In the genomic region with DNA sequence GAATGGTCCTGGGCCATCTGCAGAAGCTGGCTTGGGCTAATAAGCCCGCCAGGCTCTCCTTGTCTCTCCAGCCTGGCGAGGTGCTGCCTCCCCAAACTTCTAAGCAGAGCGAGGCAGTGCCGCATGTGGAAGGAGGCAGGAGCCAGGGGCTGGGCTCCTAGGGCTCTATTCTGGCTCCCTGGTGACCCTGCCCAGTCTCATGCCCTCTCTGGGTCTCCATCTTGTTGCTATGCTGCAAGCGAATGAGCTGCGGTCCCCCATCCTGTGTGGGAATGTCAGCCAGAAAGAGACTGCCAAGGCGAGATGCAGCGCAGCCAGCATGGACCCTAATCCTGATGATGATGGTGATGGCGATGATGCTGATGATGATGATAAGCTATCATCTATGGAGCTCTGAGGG, we compare ENCODE assay signal across 17 cellular contexts. TPM values are rescaled to one million over a fixed set of nuclear protein-coding genes. Genes with fewer than 3 reads are reported as not detected.
DNase-seq lines count a peak whose midpoint lies in the region; TF ChIP-seq lines count a peak whose summit lies in the region.
"Had no signal": no experiment of that assay in that cellular context is flagged by ENCODE, and none has a peak within 500 bp of the region (broad histone marks: within the 10 kb centered on the region; RNA-seq: fewer than 3 reads in every experiment).

No MANE protein-coding gene starts in this region.

- TF ChIP-seq CTCF in adrenal gland (IDR thresholded peaks at IDR 0.05): no peak
- no peak for TF ChIP-seq CTCF in esophagus squamous epithelium (IDR thresholded peaks at IDR 0.05)
- TF ChIP-seq CTCF in progenitor cell of endocrine pancreas (IDR thresholded peaks at IDR 0.05; ENCODE audit: unreplicated experiment): no peak

- DNase-seq in adrenal gland (peak in 1 of 7 donors; percentile 18), esophagus squamous epithelium (lab: John Stamatoyannopoulos, UW) (no peak), anterior cingulate cortex (lab: John Stamatoyannopoulos, UW) (no peak), AG08395 (ENCODE audit: low spot score) (no peak), progenitor cell of endocrine pancreas (ENCODE audit: low spot score, unreplicated experiment) (no peak), COR-L47 (lab: John Stamatoyannopoulos, UW) (no peak)
- DNase-seq: activated CD4-positive, CD25-positive, alpha-beta regulatory T cell treated with anti-CD3 and anti-CD28 coated beads, Interleukin-2, amount 50 U/mL, for 72 hours; activated CD8-positive, alpha-beta memory T cell treated with anti-CD3 and anti-CD28 coated beads, Interleukin-2, amount 50 U/mL, for 4 hours; activated naive CD4-positive, alpha-beta T cell treated with anti-CD3 and anti-CD28 coated beads, Interleukin-2, amount 50 U/mL, for 16 hours; AML-193; DMS 273 treated with DMSO at 0.1 percent for 48 hours; NCI-H2107 had no signal

- H3K9ac ChIP-seq in muscle layer of colon (ENCODE audit: low read length): peak overlapping the region; percentile 24

- H3K36me3 ChIP-seq in adrenal gland (replicated peaks in 1 of 2) (no peaks in the 10 kb centered on the region), esophagus squamous epithelium (no peaks in the 10 kb centered on the region), muscle layer of colon (ENCODE audit: insufficient read depth, low read length) (no peaks in the 10 kb centered on the region)

- TF ChIP-seq POLR2A in adrenal gland (IDR thresholded peaks at IDR 0.05) (no peak), esophagus squamous epithelium (IDR thresholded peaks at IDR 0.05) (no peak)

- intact Hi-C loops in adrenal gland (cut with DNase I) (no loop called here), esophagus squamous epithelium (cut with DNase I) (no loop called here)

- no peaks in the 10 kb centered on the region for H3K9me3 Mint-ChIP-seq in progenitor cell of endocrine pancreas (ENCODE audit: low read depth)
- H3K9me3 Mint-ChIP-seq: central memory CD8-positive, alpha-beta T cell; T-helper 1 cell treated with Interleukin-12 subunit alpha and Interleukin-12 subunit beta and Interleukin-4 antibody, amounts not matched to agents 30 μg/mL and 1 μg/mL, for 36 hours had no signal

- H3K4me3 Mint-ChIP-seq in progenitor cell of endocrine pancreas (ENCODE audit: low read depth): no peak overlapping the region
- H3K4me3 Mint-ChIP-seq: central memory CD8-positive, alpha-beta T cell; T-helper 1 cell treated with Interleukin-12 subunit alpha and Interleukin-12 subunit beta and Interleukin-4 antibody, amounts not matched to agents 30 μg/mL and 1 μg/mL, for 36 hours had no signal

- H3K36me3 Mint-ChIP-seq in progenitor cell of endocrine pancreas (ENCODE audit: insufficient read depth): no peaks in the 10 kb centered on the region

- 80 to 99% (median 89%) methylated on average over 1 to 9 of the region's 9 CpGs for WGBS in adrenal gland, 4 donors
- WGBS in esophagus squamous epithelium, 2 donors: 80 to 96% methylated on average over 3 to 8 of the region's 9 CpGs

- peaks cover 20% of the 10 kb centered on the region for H3K27me3 Mint-ChIP-seq in progenitor cell of endocrine pancreas

- H3K4me1 ChIP-seq in adrenal gland (replicated peaks in 1 of 2) (peaks cover 53 to 72% of the 10 kb centered on the region in 2 donors), esophagus squamous epithelium (peaks cover 25 to 96% (median 60%) of the 10 kb centered on the region in 3 donors), muscle layer of colon (ENCODE audit: insufficient read depth, low read length) (peaks cover 98% of the 10 kb centered on the region)

- H3K27ac ChIP-seq in adrenal gland: peak overlapping the region in 4 of 5 donors; percentile 22 to 81 (median 50)
- H3K27ac ChIP-seq in esophagus squamous epithelium: peak overlapping the region; percentile 71 to 92 (median 88)
- peak overlapping the region; percentile 91 for H3K27ac ChIP-seq in muscle layer of colon (ENCODE audit: low read depth, low read length)
- H3K27ac ChIP-seq in temporal lobe (ENCODE audit: low read depth, low read length): peak overlapping the region; percentile 2
- H3K27ac ChIP-seq: RWPE1 had no signal

- no peak overlapping the region for H3K4me3 ChIP-seq in adrenal gland
- H3K4me3 ChIP-seq in esophagus squamous epithelium: no peak overlapping the region
- peak overlapping the region in 1 of 2 donors; percentile 22 for H3K4me3 ChIP-seq in muscle layer of colon (ENCODE audit: low read depth in 1 of 2, low read length in 2 of 2)

- no peaks in the 10 kb centered on the region for H3K9me3 ChIP-seq in adrenal gland (replicated peaks in 1 of 3)
- H3K9me3 ChIP-seq in esophagus squamous epithelium: no peaks in the 10 kb centered on the region
- H3K9me3 ChIP-seq in muscle layer of colon (ENCODE audit: low read length): no peaks in the 10 kb centered on the region

- no peaks in the 10 kb centered on the region for H3K27me3 ChIP-seq in adrenal gland
- H3K27me3 ChIP-seq in esophagus squamous epithelium: no peaks in the 10 kb centered on the region
- H3K27me3 ChIP-seq in muscle layer of colon (ENCODE audit: control insufficient read depth in 1 of 2, insufficient read depth in 2 of 2, low read length in 2 of 2): no peaks in the 10 kb centered on the region

- peaks cover 14% of the 10 kb centered on the region for H3K4me1 Mint-ChIP-seq in progenitor cell of endocrine pancreas (ENCODE audit: low read depth)
- H3K4me1 Mint-ChIP-seq: central memory CD8-positive, alpha-beta T cell had no signal

- no peak overlapping the region for H3K27ac Mint-ChIP-seq in progenitor cell of endocrine pancreas
- H3K27ac Mint-ChIP-seq: T-helper 1 cell treated with Interleukin-12 subunit alpha and Interleukin-12 subunit beta and Interleukin-4 antibody, amounts not matched to agents 30 μg/mL and 1 μg/mL, for 36 hours had no signal

RNA-seq across cellular contexts. Expression of a gene that starts 48.7 kb away (rescaled TPM):
- 100 to 1,000 TPM; 238 to 341 (median 304) TPM for total RNA-seq in adrenal gland
- polyA plus RNA-seq in adrenal gland: 100 to 1,000 TPM in 2 of 3 donors, 10 to 100 TPM in 1; 46.7 to 123 (median 122) TPM
- total RNA-seq in esophagus squamous epithelium: 100 to 1,000 TPM in 1 of 4 donors, 10 to 100 TPM in 3; 34.7 to 201 (median 59.2) TPM
- total RNA-seq in temporal lobe: 7.1 TPM
- total RNA-seq in progenitor cell of endocrine pancreas: 7.7 and 7.9 TPM in 2 replicates

Comparison
In these comparisons a context has a peak if more than half of its experiments do, and no peak if none do; other contexts are left out.
1. H3K27ac ChIP-seq: peak in every context shown above with its lines; median percentile 91 in muscle layer of colon; 88 in esophagus squamous epithelium; 50 in adrenal gland; 2 in temporal lobe.